22 cellular contexts compared by ENCODE assay signal in genomic region chr3:117144832-117145231, GRCh38.
DNase-seq lines count a peak whose midpoint lies in the region; ATAC-seq and TF ChIP-seq lines count a peak whose summit lies in the region.
"Had no signal": no experiment of that assay in that cellular context is flagged by ENCODE, and none has a peak within 500 bp of the region (broad histone marks: within the 10 kb centered on the region; RNA-seq: fewer than 3 reads in every experiment).

No MANE protein-coding gene starts in this region.

- H3K36me3 ChIP-seq in lower lobe of right lung = no peaks in the 10 kb centered on the region
- H3K36me3 ChIP-seq: breast epithelium, pancreas had no signal

- H3K4me3 ChIP-seq in epithelial cell of esophagus (ENCODE audit: low read length) = no peak overlapping the region
- no peak overlapping the region for H3K4me3 ChIP-seq in lower lobe of right lung
- H3K4me3 ChIP-seq: breast epithelium, lung, pancreas, skin epidermis had no signal

- H3K27ac ChIP-seq in lower lobe of right lung = no peak overlapping the region
- H3K27ac ChIP-seq: 22Rv1, breast epithelium, epithelial cell of prostate, pancreas, skin epidermis had no signal

- no peaks in the 10 kb centered on the region for H3K9me3 ChIP-seq in lower lobe of right lung
- H3K9me3 ChIP-seq: breast epithelium, pancreas had no signal

- ATAC-seq in lower lobe of right lung (peak; percentile 23 to 36), HG03135 (IDR thresholded peaks at IDR 0.05; ENCODE audit: unreplicated experiment) (no peak), HG03439 (IDR thresholded peaks at IDR 0.05; ENCODE audit: unreplicated experiment) (no peak)
- ATAC-seq: stimulated activated naive CD8-positive, alpha-beta T cell treated with anti-CD3 and anti-CD28 coated beads, Interleukin-15, amount 100 ng/mL, for 72 hours had no signal

- no peaks in the 10 kb centered on the region for H3K4me1 ChIP-seq in lower lobe of right lung
- H3K4me1 ChIP-seq: breast epithelium, pancreas had no signal

- intact Hi-C loops in lower lobe of right lung (cut with DNase I) = no loop called here

- TF ChIP-seq CTCF in epithelial cell of esophagus (IDR thresholded peaks at IDR 0.05; ENCODE audit: insufficient read depth, low read depth, low read length, missing control alignments) (no peak), lower lobe of right lung (IDR thresholded peaks at IDR 0.05) (no peak)

- H3K27me3 ChIP-seq in lower lobe of right lung (ENCODE audit: low read depth) = no peaks in the 10 kb centered on the region
- H3K27me3 ChIP-seq: breast epithelium, pancreas had no signal

- DNase-seq in DMS 273 (lab: John Stamatoyannopoulos, UW; ENCODE audit: unreplicated experiment) (peak; percentile 30), DMS 273 treated with DMSO at 0.1 percent for 48 hours (lab: John Stamatoyannopoulos, UW) (no peak), epithelial cell of esophagus (ENCODE audit: low read depth) (peak; percentile 44), lower lobe of right lung (no peak), superior temporal gyrus (ENCODE audit: extremely low spot score) (peak; percentile 61), GDM1 (lab: John Stamatoyannopoulos, UW) (no peak)
- DNase-seq: activated CD4-positive, alpha-beta T cell treated with anti-CD3 and anti-CD28 coated beads for 4 hours; dermis blood vessel endothelial cell; immature natural killer cell; KG1; NCI-H510A treated with DMSO at 0.1 percent for 48 hours; pancreas; RPMI8226; stimulated activated naive CD8-positive, alpha-beta T cell treated with anti-CD3 and anti-CD28 coated beads, Interleukin-15, amount 100 ng/mL, for 72 hours; SW 1271 had no signal

Comparison
In these comparisons a context has a peak if more than half of its experiments do, and no peak if none do; other contexts are left out.
1. DNase-seq: peak in DMS 273 (single experiment), epithelial cell of esophagus (single experiment) and superior temporal gyrus (single experiment); none in DMS 273 treated with DMSO at 0.1 percent for 48 hours (single experiment), lower lobe of right lung (single experiment) and GDM1 (single experiment).
2. ATAC-seq: peak in lower lobe of right lung (2 of 2); none in HG03135 (single experiment) and HG03439 (single experiment).